13 cellular contexts compared by ENCODE assay signal in the genomic region with DNA sequence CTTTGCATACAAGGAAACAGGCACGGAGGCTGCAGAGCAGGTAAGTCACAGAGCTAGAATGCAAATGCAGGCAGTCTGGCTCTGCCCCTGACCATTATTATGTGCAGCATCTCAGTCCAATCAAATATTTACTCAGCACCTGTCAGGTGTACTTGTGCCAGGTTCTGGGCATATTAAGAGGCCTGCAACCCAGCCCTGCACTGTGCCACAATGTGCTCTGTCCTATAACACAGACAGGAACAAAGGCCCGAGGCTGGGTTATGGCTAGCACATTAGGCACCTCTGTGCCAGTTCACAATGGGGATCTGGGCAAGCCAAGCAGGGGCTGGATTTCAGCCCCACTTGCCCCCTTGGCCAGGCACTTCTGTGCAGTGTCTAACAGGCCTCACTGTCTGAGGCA. TPM values are rescaled to one million over a fixed set of nuclear protein-coding genes. Genes with fewer than 3 reads are reported as not detected.
DNase-seq lines count a peak whose midpoint lies in the region; ATAC-seq and TF ChIP-seq lines count a peak whose summit lies in the region.
"Had no signal": no experiment of that assay in that cellular context is flagged by ENCODE, and none has a peak within 500 bp of the region (broad histone marks: within the 10 kb centered on the region; RNA-seq: fewer than 3 reads in every experiment).

No MANE protein-coding gene starts in this region.

- ATAC-seq in stimulated activated naive CD8-positive, alpha-beta T cell treated with anti-CD3 and anti-CD28 coated beads, Interleukin-15, Interleukin-2, amounts not matched to agents 100 U/mL and 50 U/mL, for 24 hours, result peak; percentile 28

- H3K79me2 ChIP-seq in hepatocyte, result peaks cover 96% of the 10 kb centered on the region

- no peaks in the 10 kb centered on the region for H3K9me2 ChIP-seq in hepatocyte (replicated peaks; ENCODE audit: insufficient read depth)

- H3K4me1 ChIP-seq in cardiac muscle cell (ENCODE audit: low read depth) (peaks cover 38% of the 10 kb centered on the region), hepatocyte (ENCODE audit: insufficient read depth) (peaks cover 11% of the 10 kb centered on the region)

- peaks cover 19% of the 10 kb centered on the region for H4K20me1 ChIP-seq in hepatocyte (ENCODE audit: insufficient read depth, poor library complexity, severe bottlenecking)

- peak; percentile 73 for DNase-seq in DMS 273 (lab: John Stamatoyannopoulos, UW; ENCODE audit: unreplicated experiment)
- no peak for DNase-seq in DMS 273 treated with DMSO at 0.1 percent for 48 hours (lab: John Stamatoyannopoulos, UW)
- peak; percentile 80 for DNase-seq in NCI-H774 (lab: John Stamatoyannopoulos, UW)
- no peak for DNase-seq in cardiac muscle cell (ENCODE audit: low read depth in 1 of 2, low spot score in 1 of 2)
- no peak for DNase-seq in stimulated activated naive CD8-positive, alpha-beta T cell treated with anti-CD3 and anti-CD28 coated beads, Interleukin-15, Interleukin-2, amounts not matched to agents 100 U/mL and 50 U/mL, for 24 hours
- no peak for DNase-seq in iPS-NIHi7 (ENCODE audit: extremely low spot score)
- DNase-seq in hepatocyte (ENCODE audit: low spot score), result no peak
- no peak for DNase-seq in Ammon's horn (ENCODE audit: low spot score)
- DNase-seq: 8988T; activated CD8-positive, alpha-beta memory T cell treated with anti-CD3 and anti-CD28 coated beads, Interleukin-2, amount 50 U/mL, for 4 hours; KG1; SHP77; sigmoid colon had no signal

- H2AFZ ChIP-seq in hepatocyte, result no peak overlapping the region

- H3K27me3 ChIP-seq in cardiac muscle cell (no peaks in the 10 kb centered on the region), hepatocyte (no peaks in the 10 kb centered on the region)
- H3K27me3 ChIP-seq: sigmoid colon had no signal

- H3K9me3 ChIP-seq in cardiac muscle cell (ENCODE audit: low read depth), result no peaks in the 10 kb centered on the region
- H3K9me3 ChIP-seq in hepatocyte (ENCODE audit: low read depth), result no peaks in the 10 kb centered on the region
- H3K9me3 ChIP-seq: sigmoid colon had no signal

- H3K4me2 ChIP-seq in hepatocyte, result no peak overlapping the region

- WGBS in hepatocyte (ENCODE audit: low lambda C conversion rate, missing lambda C conversion rate), result 57% methylated on average over 2 of the region's 2 CpGs

- no peak for TF ChIP-seq CTCF in cardiac muscle cell (IDR thresholded peaks at IDR 0.05; ENCODE audit: low read depth, low read length)
- TF ChIP-seq CTCF in hepatocyte (IDR thresholded peaks at IDR 0.05; ENCODE audit: poor library complexity), result no peak

- H3K36me3 ChIP-seq in cardiac muscle cell, result no peaks in the 10 kb centered on the region
- H3K36me3 ChIP-seq in hepatocyte (replicated peaks; ENCODE audit: insufficient read depth, low read depth), result no peaks in the 10 kb centered on the region
- H3K36me3 ChIP-seq: sigmoid colon had no signal

- peak overlapping the region; percentile 88 for H3K27ac ChIP-seq in cardiac muscle cell
- no peak overlapping the region for H3K27ac ChIP-seq in hepatocyte
- H3K27ac ChIP-seq: sigmoid colon had no signal

- H3K4me3 ChIP-seq in cardiac muscle cell, result no peak overlapping the region
- H3K4me3 ChIP-seq in hepatocyte, result no peak overlapping the region
- H3K4me3 ChIP-seq: sigmoid colon had no signal

RNA-seq across cellular contexts. Expression of a gene that starts 14.0 kb away (rescaled TPM):
- total RNA-seq in cardiac muscle cell (27.4 and 31.6 TPM in 2 replicates), hepatocyte (53.1 and 66.3 TPM in 2 replicates)
- polyA plus RNA-seq in cardiac muscle cell (21.8 and 23.2 TPM in 2 replicates), hepatocyte (13.3 and 15.4 TPM in 2 replicates)

Comparison
In these comparisons a context has a peak if more than half of its experiments do, and no peak if none do; other contexts are left out.
1. DNase-seq: peak in DMS 273 (single experiment) and NCI-H774 (single experiment); none in DMS 273 treated with DMSO at 0.1 percent for 48 hours (single experiment), cardiac muscle cell (0 of 2), stimulated activated naive CD8-positive, alpha-beta T cell treated with anti-CD3 and anti-CD28 coated beads, Interleukin-15, Interleukin-2, amounts not matched to agents 100 U/mL and 50 U/mL, for 24 hours (single experiment), iPS-NIHi7 (single experiment), hepatocyte (single experiment) and Ammon's horn (single experiment).